ENCODE assay signal across 7 cellular contexts in the genomic region with DNA sequence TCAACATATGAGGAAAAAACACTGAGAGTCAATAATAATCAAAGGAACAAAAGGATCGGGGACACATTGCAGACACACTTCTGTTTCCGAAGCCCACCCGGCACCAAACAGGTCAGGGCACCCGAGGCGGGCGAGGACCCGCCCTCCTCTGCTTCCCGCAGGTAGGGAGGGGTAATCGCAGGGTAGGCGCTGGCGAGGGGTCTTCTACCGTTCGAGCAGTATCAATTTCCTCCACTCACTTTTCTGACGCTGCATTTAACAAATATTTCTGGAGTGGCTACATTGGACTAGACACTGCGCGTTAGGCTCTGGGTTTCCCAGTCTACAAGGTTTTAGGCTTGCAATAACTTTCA. TPM values are rescaled to one million over a fixed set of nuclear protein-coding genes. Genes with fewer than 3 reads are reported as not detected.
A peak's percentile ranks its signal among the peaks of the same experiment; 100 is the strongest.
DNase-seq lines count a peak whose midpoint lies in the region; ATAC-seq and TF ChIP-seq lines count a peak whose summit lies in the region.

No MANE protein-coding gene starts in this region.

- H3K9me3 Mint-ChIP-seq in glutamatergic neuron (ENCODE audit: unreplicated experiment) = peaks cover 14% of the 10 kb centered on the region

- H3K4me1 Mint-ChIP-seq in glutamatergic neuron (ENCODE audit: low read depth, unreplicated experiment) = peaks cover 12% of the 10 kb centered on the region

- no peaks in the 10 kb centered on the region for H3K36me3 Mint-ChIP-seq in glutamatergic neuron (ENCODE audit: unreplicated experiment)

- peak overlapping the region; percentile 74 for H3K27ac Mint-ChIP-seq in glutamatergic neuron (ENCODE audit: unreplicated experiment)

- peak overlapping the region; percentile 64 to 99 (median 95) for H3K27ac ChIP-seq in skin epidermis

- H3K4me3 ChIP-seq in HFF-Myc (replicated peaks; ENCODE audit: low read depth, low read length) (peak overlapping the region; percentile 88), WI38 (ENCODE audit: low read depth, low read length) (peak overlapping the region; percentile 88), skin epidermis (peak overlapping the region; percentile 72 to 93 (median 83))

- H3K27me3 Mint-ChIP-seq in glutamatergic neuron (ENCODE audit: unreplicated experiment) = peaks cover 6% of the 10 kb centered on the region

- peak overlapping the region; percentile 99 for H3K4me3 Mint-ChIP-seq in glutamatergic neuron (ENCODE audit: unreplicated experiment)

- DNase-seq in HFF-Myc (ENCODE audit: extremely low read depth, low read depth) = no peak
- peak; percentile 32 for DNase-seq in glutamatergic neuron
- no peak for DNase-seq in GM19240 (ENCODE audit: insufficient read length, low spot score)

- TF ChIP-seq CTCF in HFF-Myc (IDR thresholded peaks at IDR 0.05; ENCODE audit: low read depth, low read length, missing control alignments) (no peak), WI38 (IDR thresholded peaks at IDR 0.05; ENCODE audit: low read depth, low read length) (no peak), glutamatergic neuron (IDR thresholded peaks at IDR 0.05; ENCODE audit: partially characterized antibody, unreplicated experiment) (no peak)

- no peak for ATAC-seq in GM18868 (IDR thresholded peaks at IDR 0.05; ENCODE audit: unreplicated experiment)
- no peak for ATAC-seq in GM18502 (IDR thresholded peaks at IDR 0.05; ENCODE audit: poor library complexity, unreplicated experiment)

RNA-seq across cellular contexts. Expression of a gene that starts 1.3 kb away (rescaled TPM):
- 165 TPM for total RNA-seq in glutamatergic neuron (ENCODE audit: unreplicated experiment)

RNA-seq across cellular contexts. Expression of a gene that starts 47.1 kb away (rescaled TPM):
- not detected for total RNA-seq in glutamatergic neuron (ENCODE audit: unreplicated experiment)
